ENCODE assay signal across 28 cellular contexts in genomic region chr17:71902931-71903506, GRCh38.
DNase-seq lines count a peak whose midpoint lies in the region; ATAC-seq, FAIRE-seq and TF ChIP-seq lines count a peak whose summit lies in the region.
"Had no signal": no experiment of that assay in that cellular context is flagged by ENCODE, and none has a peak within 500 bp of the region (broad histone marks: within the 10 kb centered on the region; RNA-seq: fewer than 3 reads in every experiment).

No MANE protein-coding gene starts in this region.

- H2BK12ac ChIP-seq in H9 (ENCODE audit: insufficient read length, low read depth, low read length) = no peak overlapping the region

- TF ChIP-seq CTCF in brain microvascular endothelial cell (IDR thresholded peaks at IDR 0.05; ENCODE audit: low read depth, low read length, missing control alignments) = no peak
- no peak for TF ChIP-seq CTCF in liver (IDR thresholded peaks at IDR 0.05; ENCODE audit: low read depth, low read length, missing input control)
- TF ChIP-seq CTCF in H9 (conservative IDR thresholded peaks at IDR 0.05) = no peak

- 59% methylated on average over 3 of the region's 3 CpGs for WGBS in liver
- WGBS in H9 (ENCODE audit: extremely low coverage, insufficient read length, low lambda C conversion rate) = no CpG with 5 or more reads among the region's 3 CpGs

- H3K4me1 ChIP-seq in liver (ENCODE audit: control insufficient read depth in 4 of 4, insufficient read depth in 4 of 4, low read length in 3 of 4) = peaks cover 0 to 3% (median 0%) of the 10 kb centered on the region in 4 donors
- no peaks in the 10 kb centered on the region for H3K4me1 ChIP-seq in H9 (ENCODE audit: insufficient read depth, low read length)
- H3K4me1 ChIP-seq: BLaER1 treated with 17β-estradiol and CSF1 and Interleukin-3, amounts not matched to agents 10 nM and 100 nM; left lung; prostate gland; transverse colon had no signal

- no peak overlapping the region for H3K4me2 ChIP-seq in H9 (ENCODE audit: insufficient read depth, insufficient read length, low read length)
- H3K4me2 ChIP-seq: BLaER1 treated with 17β-estradiol and CSF1 and Interleukin-3, amounts not matched to agents 10 nM and 100 nM; KMS-11; smooth muscle cell had no signal

- no peak overlapping the region for H3K14ac ChIP-seq in H9 (ENCODE audit: insufficient read depth, low read length)

- no peaks in the 10 kb centered on the region for H4K20me1 ChIP-seq in H9 (ENCODE audit: control insufficient read depth, insufficient read depth, insufficient read length)
- H4K20me1 ChIP-seq: BLaER1 treated with 17β-estradiol and CSF1 and Interleukin-3, amounts not matched to agents 10 nM and 100 nM had no signal

- no peak overlapping the region for H2BK120ac ChIP-seq in H9 (ENCODE audit: low read depth, low read length, poor library complexity, severe bottlenecking)

- H4K5ac ChIP-seq in H9 (ENCODE audit: insufficient read length, low read depth, low read length) = no peak overlapping the region

- DNase-seq in A172 (ENCODE audit: low spot score) = peak; percentile 28
- DNase-seq in HTR-8/SVneo (ENCODE audit: insufficient read length, low spot score) = no peak
- peak; percentile 37 for DNase-seq in brain microvascular endothelial cell
- no peak for DNase-seq in left colon
- DNase-seq in H9 = no peak
- DNase-seq in GF-D8 (lab: John Stamatoyannopoulos, UW) = no peak
- DNase-seq: 8988T; activated CD4-positive, alpha-beta T cell treated with anti-CD3 and anti-CD28 coated beads, Interleukin-2, amount 50 U/mL, for 4 hours; activated effector memory CD4-positive, alpha-beta T cell treated with anti-CD3 and anti-CD28 coated beads, Interleukin-2, amount 50 U/mL, for 16 hours; activated naive CD8-positive, alpha-beta T cell treated with anti-CD3 and anti-CD28 coated beads, Interleukin-2, amount 50 U/mL, for 24 hours; dorsolateral prefrontal cortex; left lung; NCI-H187 treated with DMSO at 0.1 percent for 48 hours; NCI-H345; stimulated activated CD4-positive, alpha-beta T cell treated with anti-CD3 and anti-CD28 coated beads, Interleukin-4, amount 100 ng/mL, for 1 hour; transverse colon had no signal

- H3K27ac Mint-ChIP-seq in H9 = no peak overlapping the region
- H3K27ac Mint-ChIP-seq: activated naive CD8-positive, alpha-beta T cell treated with anti-CD3 and anti-CD28 coated beads, Interleukin-2, amount 50 U/mL, for 24 hours; stimulated activated naive CD8-positive, alpha-beta T cell treated with anti-CD3 and anti-CD28 coated beads, Interleukin-15, Interleukin-2, amounts not matched to agents 100 ng/mL and 50 ng/mL, for 24 hours; T-helper 2 cell treated with Interferon-gamma antibody and Interleukin-4, amounts not matched to agents 5 μg/mL and 100 μg/mL, for 36 hours; WTC11 had no signal

- no peaks in the 10 kb centered on the region for H3K79me1 ChIP-seq in H9 (ENCODE audit: insufficient read depth, low read depth, low read length, poor library complexity, severe bottlenecking)

- no peak overlapping the region for H3K4me3 Mint-ChIP-seq in H9
- H3K4me3 Mint-ChIP-seq: activated naive CD8-positive, alpha-beta T cell treated with anti-CD3 and anti-CD28 coated beads, Interleukin-2, amount 50 U/mL, for 24 hours; stimulated activated naive CD8-positive, alpha-beta T cell treated with anti-CD3 and anti-CD28 coated beads, Interleukin-15, Interleukin-2, amounts not matched to agents 100 ng/mL and 50 ng/mL, for 24 hours; T-helper 2 cell treated with Interferon-gamma antibody and Interleukin-4, amounts not matched to agents 5 μg/mL and 100 μg/mL, for 36 hours; WTC11 had no signal

- intact Hi-C loops in left colon (cut with DNase I, micrococcal nuclease) = no loop called here

- no peak overlapping the region for H2AK5ac ChIP-seq in H9 (ENCODE audit: insufficient read length, low read length)

- H3K23me2 ChIP-seq in H9 (ENCODE audit: insufficient read length, low read depth, low read length, poor library complexity, severe bottlenecking) = no peaks in the 10 kb centered on the region

- H3K36me3 ChIP-seq in brain microvascular endothelial cell (replicated peaks) (no peaks in the 10 kb centered on the region), liver (ENCODE audit: control insufficient read depth in 4 of 4, insufficient read depth in 3 of 4, low read depth in 1 of 4, low read length in 3 of 4) (no peaks in the 10 kb centered on the region)
- H3K36me3 ChIP-seq: BLaER1 treated with 17β-estradiol and CSF1 and Interleukin-3, amounts not matched to agents 10 nM and 100 nM; left lung; prostate gland; transverse colon had no signal

- peaks cover 0 to 2% (median 0%) of the 10 kb centered on the region in 3 experiments; a peak in 1 of 7 replicates for H3K36me3 Mint-ChIP-seq in H9 (ENCODE audit: insufficient read depth in 1 of 3, low read depth in 3 of 3)
- H3K36me3 Mint-ChIP-seq: WTC11 had no signal

- no peak overlapping the region for H3K4me3 ChIP-seq in brain microvascular endothelial cell (ENCODE audit: low read depth, low read length)
- no peak overlapping the region for H3K4me3 ChIP-seq in liver (ENCODE audit: low read depth in 1 of 3, low read length in 3 of 3)
- H3K4me3 ChIP-seq: BLaER1 treated with 17β-estradiol and CSF1 and Interleukin-3, amounts not matched to agents 10 nM and 100 nM; dorsolateral prefrontal cortex; left lung; prostate gland; smooth muscle cell; transverse colon had no signal

- H2BK15ac ChIP-seq in H9 (ENCODE audit: low read depth, low read length) = no peak overlapping the region

- H3K27me3 Mint-ChIP-seq in H9 (ENCODE audit: low read depth) = no peaks in the 10 kb centered on the region; the same call in 1 of the 2 replicates
- H3K27me3 Mint-ChIP-seq: activated naive CD8-positive, alpha-beta T cell treated with anti-CD3 and anti-CD28 coated beads, Interleukin-2, amount 50 U/mL, for 24 hours; stimulated activated naive CD8-positive, alpha-beta T cell treated with anti-CD3 and anti-CD28 coated beads, Interleukin-15, Interleukin-2, amounts not matched to agents 100 ng/mL and 50 ng/mL, for 24 hours had no signal

- H2BK5ac ChIP-seq in H9 (ENCODE audit: insufficient read length, low read length) = no peak overlapping the region

- no peak for TF ChIP-seq RAD21 in liver (IDR thresholded peaks at IDR 0.05)

- H3K27ac ChIP-seq in brain microvascular endothelial cell (no peak overlapping the region), liver (ENCODE audit: low read depth in 1 of 2, low read length in 2 of 2) (no peak overlapping the region), H9 (ENCODE audit: insufficient read length, low read depth, low read length) (no peak overlapping the region)
- H3K27ac ChIP-seq: BLaER1 treated with 17β-estradiol and CSF1 and Interleukin-3, amounts not matched to agents 10 nM and 100 nM; KMS-11; left lung; prostate gland; transverse colon had no signal

- no peak overlapping the region for H2BK20ac ChIP-seq in H9 (ENCODE audit: low read depth, low read length, poor library complexity, severe bottlenecking)

- H3K18ac ChIP-seq in H9 (ENCODE audit: insufficient read length, low read depth, low read length) = no peak overlapping the region

- H3K27me3 ChIP-seq in brain microvascular endothelial cell (replicated peaks) = no peaks in the 10 kb centered on the region
- H3K27me3 ChIP-seq in liver (ENCODE audit: control insufficient read depth in 4 of 4, insufficient read depth in 4 of 4, low read length in 3 of 4) = no peaks in the 10 kb centered on the region
- H3K27me3 ChIP-seq in H9 (ENCODE audit: insufficient read depth, low read length) = no peaks in the 10 kb centered on the region
- H3K27me3 ChIP-seq: BLaER1 treated with 17β-estradiol and CSF1 and Interleukin-3, amounts not matched to agents 10 nM and 100 nM; dorsolateral prefrontal cortex; left lung; transverse colon had no signal

- peak; percentile 89 for FAIRE-seq in HTR-8/SVneo (lab: Jason Lieb, UNC)
- FAIRE-seq: D721Med, RCC 7860 had no signal

- H3K79me2 ChIP-seq in H9 (ENCODE audit: insufficient read depth, low read length) = no peaks in the 10 kb centered on the region

- no peaks in the 10 kb centered on the region; a peak in 1 of 4 replicates for H3K4me1 Mint-ChIP-seq in H9
- H3K4me1 Mint-ChIP-seq: activated naive CD8-positive, alpha-beta T cell treated with anti-CD3 and anti-CD28 coated beads, Interleukin-2, amount 50 U/mL, for 24 hours; WTC11 had no signal

- H2AFZ ChIP-seq in H9 (ENCODE audit: low read length) = no peak overlapping the region

- H3K9me3 Mint-ChIP-seq in H9 = peaks cover 0 to 2% of the 10 kb centered on the region in 2 experiments; a peak in 3 of 5 replicates

- H3K9me3 ChIP-seq in liver (ENCODE audit: control insufficient read depth in 4 of 4, low read length in 3 of 4) (peaks cover 0 to 6% (median 0%) of the 10 kb centered on the region in 4 donors), H9 (ENCODE audit: control insufficient read depth, low read depth, low read length) (no peaks in the 10 kb centered on the region)
- H3K9me3 ChIP-seq: left lung, prostate gland, transverse colon had no signal

- no peak overlapping the region for H4K8ac ChIP-seq in H9 (replicated peaks; ENCODE audit: insufficient read length, low read depth, low read length)

- in situ Hi-C loops in brain microvascular endothelial cell (cut with HindIII; ENCODE audit: low pct_ligation_motif_present, low sequenced_read_pairs) = no loop called here

- no peak overlapping the region for H4K91ac ChIP-seq in H9 (ENCODE audit: insufficient read length, low read depth, low read length)

- no peak overlapping the region for H3T11ph ChIP-seq in H9 (ENCODE audit: low read length)

- no peak overlapping the region for H3K4ac ChIP-seq in H9 (ENCODE audit: low read depth, low read length)

- ATAC-seq in left colon = no peak
- no peak for ATAC-seq in HG03354 (IDR thresholded peaks at IDR 0.05; ENCODE audit: poor library complexity, severe bottlenecking, unreplicated experiment)
- ATAC-seq: activated naive CD8-positive, alpha-beta T cell treated with anti-CD3 and anti-CD28 coated beads, Interleukin-2, amount 50 U/mL, for 24 hours; left lung; SK-N-SH treated with all-trans-retinoic acid at 6 μM for 48 hours; WTC11 had no signal

- no peak overlapping the region for H3K9ac ChIP-seq in liver (ENCODE audit: low read depth in 1 of 2, low read length in 2 of 2)
- H3K9ac ChIP-seq in H9 (ENCODE audit: extremely low read depth, insufficient read length, low read length) = no peak overlapping the region
- H3K9ac ChIP-seq: BLaER1 treated with 17β-estradiol and CSF1 and Interleukin-3, amounts not matched to agents 10 nM and 100 nM; KMS-11 had no signal

- H3K23ac ChIP-seq in H9 (ENCODE audit: insufficient read length, low read depth, low read length) = no peak overlapping the region

- no peak overlapping the region for H3K56ac ChIP-seq in H9 (ENCODE audit: insufficient read length, low read depth, low read length)

TF ChIP-seq in liver, 16 proteins besides CTCF, POLR2A, EP300 and RAD21 (continues in another document):
- peak in 1 of 2 donors; percentile 12 for TF ChIP-seq JUND (IDR thresholded peaks at IDR 0.05)
- peak; percentile 27 to 29 for TF ChIP-seq HNF4A (conservative IDR thresholded peaks at IDR 0.05)
- TF ChIP-seq NR2F2 (IDR thresholded peaks at IDR 0.05) = no peak
- no peak for TF ChIP-seq YY1 (IDR thresholded peaks at IDR 0.05)
- peak; percentile 47 for TF ChIP-seq FOXA2 (IDR thresholded peaks at IDR 0.05)
- TF ChIP-seq MAX (IDR thresholded peaks at IDR 0.05) = no peak

Comparison
In these comparisons a context has a peak if more than half of its experiments do, and no peak if none do; other contexts are left out.
1. DNase-seq: peak in A172 (single experiment) and brain microvascular endothelial cell (single experiment); none in HTR-8/SVneo (single experiment), left colon (0 of 2), H9 (single experiment) and GF-D8 (single experiment).